ENCODE assay signal across 8 cellular contexts in genomic region chr20:56358070-56358469, GRCh38. TPM values are rescaled to one million over a fixed set of nuclear protein-coding genes. Genes with fewer than 3 reads are reported as not detected.
A peak's percentile ranks its signal among the peaks of the same experiment; 100 is the strongest.
DNase-seq lines count a peak whose midpoint lies in the region; ATAC-seq and TF ChIP-seq lines count a peak whose summit lies in the region.

No MANE protein-coding gene starts in this region.

- H3K27ac ChIP-seq in CD8-positive, alpha-beta T cell (ENCODE audit: low read depth, low read length): no peak overlapping the region
- peak overlapping the region in 14 of 59 donors; percentile 0 to 81 (median 31) for H3K27ac ChIP-seq in dorsolateral prefrontal cortex

- intact Hi-C loops in CD8-positive, alpha-beta T cell (cut with DNase I, micrococcal nuclease): loop anchor here (1.0 kb wide), 1 partner anchor 34 kb away; the partner anchor contains the start of genes AURKA (in 2 of the 2) and CSTF1 (in 2 of the 2)
- intact Hi-C loops in dorsolateral prefrontal cortex (cut with DNase I): loop anchor here in 1 of 2 donors (1.0 kb wide), 1 partner anchor 34 kb away; the partner anchor contains the start of genes AURKA and CSTF1
- intact Hi-C loops in left cardiac atrium (cut with DNase I): no loop called here

- H3K27me3 ChIP-seq in CD8-positive, alpha-beta T cell (ENCODE audit: insufficient read depth, low read length): no peaks in the 10 kb centered on the region
- no peaks in the 10 kb centered on the region for H3K27me3 ChIP-seq in dorsolateral prefrontal cortex

- no peak for DNase-seq in CD8-positive, alpha-beta T cell
- DNase-seq in LNCaP clone FGC (ENCODE audit: low read depth) (peak; percentile 80), dorsolateral prefrontal cortex (no peak), progenitor cell of endocrine pancreas (ENCODE audit: low spot score, unreplicated experiment) (no peak), activated gamma-delta T cell treated with Interleukin-2 at 50 U/mL for 16 hours (no peak), omental fat pad (ENCODE audit: low spot score) (no peak), left cardiac atrium (no peak)

- H3K27me3 Mint-ChIP-seq in CD8-positive, alpha-beta T cell (ENCODE audit: low read depth): no peaks in the 10 kb centered on the region
- peaks cover 2% of the 10 kb centered on the region for H3K27me3 Mint-ChIP-seq in progenitor cell of endocrine pancreas

- peaks cover 22% of the 10 kb centered on the region for H3K4me1 Mint-ChIP-seq in CD8-positive, alpha-beta T cell (ENCODE audit: low read depth)
- peaks cover 12% of the 10 kb centered on the region for H3K4me1 Mint-ChIP-seq in progenitor cell of endocrine pancreas (ENCODE audit: low read depth)

- peaks cover 3% of the 10 kb centered on the region for H3K36me3 Mint-ChIP-seq in CD8-positive, alpha-beta T cell
- no peaks in the 10 kb centered on the region for H3K36me3 Mint-ChIP-seq in progenitor cell of endocrine pancreas (ENCODE audit: insufficient read depth)

- peak overlapping the region; percentile 83 for H3K4me3 Mint-ChIP-seq in CD8-positive, alpha-beta T cell
- peak overlapping the region; percentile 70 for H3K4me3 Mint-ChIP-seq in progenitor cell of endocrine pancreas (ENCODE audit: low read depth)

- CTCF ChIA-PET in CD8-positive, alpha-beta T cell (lab: Charles Lee): interaction anchor here (3.0 kb wide), 1 partner anchor 14 kb away, joined by 8 read pairs; no protein-coding TSS in a partner anchor

- ATAC-seq in CD8-positive, alpha-beta T cell: no peak
- ATAC-seq in GM19397 (IDR thresholded peaks at IDR 0.05; ENCODE audit: unreplicated experiment): no peak
- ATAC-seq in omental fat pad (ENCODE audit: low FRiP score): no peak
- ATAC-seq in left cardiac atrium: no peak

- no peaks in the 10 kb centered on the region for H3K9me3 ChIP-seq in CD8-positive, alpha-beta T cell (ENCODE audit: low read length)

- no peak overlapping the region for H3K27ac Mint-ChIP-seq in CD8-positive, alpha-beta T cell
- no peak overlapping the region for H3K27ac Mint-ChIP-seq in progenitor cell of endocrine pancreas

- H3K9me3 Mint-ChIP-seq in CD8-positive, alpha-beta T cell: no peaks in the 10 kb centered on the region
- H3K9me3 Mint-ChIP-seq in progenitor cell of endocrine pancreas (ENCODE audit: low read depth): no peaks in the 10 kb centered on the region

- H3K4me1 ChIP-seq in CD8-positive, alpha-beta T cell (ENCODE audit: insufficient read depth, low read length): peaks cover 8% of the 10 kb centered on the region

- H3K4me3 ChIP-seq in CD8-positive, alpha-beta T cell (ENCODE audit: low read depth, low read length): peak overlapping the region; percentile 40
- H3K4me3 ChIP-seq in LNCaP clone FGC (ENCODE audit: low read depth, low read length) (peak overlapping the region; percentile 92), dorsolateral prefrontal cortex (peak overlapping the region; percentile 31 to 98 (median 89))

- POLR2A ChIA-PET in CD8-positive, alpha-beta T cell (lab: Charles Lee): interaction anchor here (1.8 to 3.7 kb wide), 2 partner anchors 34 to 54 kb away, joined by 5 to 21 read pairs; partner anchors contain the start of genes AURKA, CASS4 and CSTF1

- no peaks in the 10 kb centered on the region for H3K36me3 ChIP-seq in CD8-positive, alpha-beta T cell (ENCODE audit: insufficient read depth, low read length)

- no peak for TF ChIP-seq CTCF in CD8-positive, alpha-beta T cell (IDR thresholded peaks at IDR 0.05)
- TF ChIP-seq CTCF in LNCaP clone FGC (IDR thresholded peaks at IDR 0.05; ENCODE audit: control insufficient read depth, extremely low read depth, insufficient read depth): no peak
- TF ChIP-seq CTCF in dorsolateral prefrontal cortex (IDR thresholded peaks at IDR 0.05 in 54 of 56, conservative IDR thresholded peaks at IDR 0.05 in 2 of 56; ENCODE audit: low read depth in 1 of 56, partially characterized antibody in 56 of 56): no peak
- no peak for TF ChIP-seq CTCF in progenitor cell of endocrine pancreas (IDR thresholded peaks at IDR 0.05; ENCODE audit: unreplicated experiment)
- TF ChIP-seq CTCF in omental fat pad (IDR thresholded peaks at IDR 0.05): no peak

RNA-seq across cellular contexts. Expression of gene FAM210B, which starts 0.7 kb away (rescaled TPM):
- total RNA-seq in CD8-positive, alpha-beta T cell: 10 to 100 TPM; 10.8 to 12.1 TPM
- total RNA-seq in dorsolateral prefrontal cortex: 10 to 100 TPM; 19.5 to 41.4 (median 28.6) TPM
- total RNA-seq in progenitor cell of endocrine pancreas: 60.3 and 67.2 TPM in 2 replicates
- total RNA-seq in omental fat pad: 10 to 100 TPM; 29.2 to 58.6 (median 39.3) TPM
- 10 to 100 TPM; 31.1 to 32.9 TPM for total RNA-seq in left cardiac atrium

RNA-seq across cellular contexts. Expression of gene AURKA, which starts 33.9 kb away (rescaled TPM):
- total RNA-seq in CD8-positive, alpha-beta T cell: under 1 TPM; 0.22 to 0.81 TPM
- total RNA-seq in dorsolateral prefrontal cortex: 1 to 10 TPM; 1.1 to 5.7 (median 2.8) TPM
- total RNA-seq in progenitor cell of endocrine pancreas: 24.5 and 26.1 TPM in 2 replicates
- total RNA-seq in omental fat pad: 1 to 10 TPM in 3 of 4 donors, under 1 TPM in 1; 0.95 to 4.1 (median 2.5) TPM
- 10 to 100 TPM in 1 of 2 donors, 1 to 10 TPM in 1; 8.9 to 10.3 TPM for total RNA-seq in left cardiac atrium

RNA-seq across cellular contexts. Expression of gene CSTF1, which starts 34.4 kb away (rescaled TPM):
- total RNA-seq in CD8-positive, alpha-beta T cell: 10 to 100 TPM; 20.7 to 26.0 TPM
- 10 to 100 TPM; 15.8 to 37.3 (median 25.6) TPM for total RNA-seq in dorsolateral prefrontal cortex
- 43.5 and 46.8 TPM in 2 replicates for total RNA-seq in progenitor cell of endocrine pancreas
- 10 to 100 TPM; 20.8 to 26.8 (median 22.0) TPM for total RNA-seq in omental fat pad
- 10 to 100 TPM; 20.2 to 20.9 TPM for total RNA-seq in left cardiac atrium

RNA-seq across cellular contexts. Expression of gene CASS4, which starts 54.0 kb away (rescaled TPM):
- total RNA-seq in CD8-positive, alpha-beta T cell: 10 to 100 TPM; 23.5 to 26.0 TPM
- total RNA-seq in dorsolateral prefrontal cortex (1 to 10 TPM in 110 of 120 experiments, under 1 TPM in 10; 0.25 to 4.8 (median 1.9) TPM), progenitor cell of endocrine pancreas (0.09 and 0.26 TPM in 2 replicates), omental fat pad (10 to 100 TPM in 1 of 4 donors, 1 to 10 TPM in 3; 3.5 to 10.6 (median 6.0) TPM), left cardiac atrium (under 1 TPM; 0.65 to 0.80 TPM)

Comparison
In these comparisons a context has a peak if more than half of its experiments do, and no peak if none do; other contexts are left out.
1. H3K4me3 ChIP-seq: peak in every context shown above with its lines; median percentile 92 in LNCaP clone FGC; 89 in dorsolateral prefrontal cortex; 40 in CD8-positive, alpha-beta T cell.
2. intact Hi-C loops: an anchor here in CD8-positive, alpha-beta T cell (1.0 kb wide); none called in left cardiac atrium.